In the genomic region with DNA sequence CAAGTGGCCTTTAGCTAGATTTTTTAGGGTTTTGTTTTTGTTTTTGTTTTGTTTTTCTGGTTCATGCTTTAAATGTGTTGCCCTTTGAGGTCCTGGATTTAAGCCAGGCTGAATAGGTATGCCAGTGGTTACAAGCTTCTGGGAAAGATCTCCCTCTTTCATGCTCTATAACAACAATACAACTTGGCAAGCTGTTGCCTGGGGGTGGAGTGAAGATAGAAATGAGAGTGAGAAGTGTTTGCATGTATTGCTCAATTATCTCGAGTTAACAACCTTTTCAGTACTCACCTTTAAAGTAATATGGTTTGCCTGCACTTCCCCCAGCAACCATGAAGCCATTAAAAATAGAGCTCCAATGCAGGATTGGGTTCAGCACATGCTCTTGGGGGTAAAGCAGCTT, we compare ENCODE assay signal across 22 cellular contexts. TPM values are rescaled to one million over a fixed set of nuclear protein-coding genes. Genes with fewer than 3 reads are reported as not detected.
DNase-seq lines count a peak whose midpoint lies in the region; ATAC-seq and TF ChIP-seq lines count a peak whose summit lies in the region.
"Had no signal": no experiment of that assay in that cellular context is flagged by ENCODE, and none has a peak within 500 bp of the region (broad histone marks: within the 10 kb centered on the region; RNA-seq: fewer than 3 reads in every experiment).

No MANE protein-coding gene starts in this region.

- DNase-seq in NCI-H748 (lab: John Stamatoyannopoulos, UW; ENCODE audit: unreplicated experiment): peak; percentile 37
- DNase-seq in NCI-H748 treated with DMSO at 0.1 percent for 48 hours (lab: John Stamatoyannopoulos, UW): no peak
- peak; percentile 56 for DNase-seq in NCI-H345 (lab: John Stamatoyannopoulos, UW)
- peak; percentile 24 for DNase-seq in epithelial cell of esophagus (ENCODE audit: low read depth)
- no peak for DNase-seq in upper lobe of right lung
- DNase-seq in hepatocyte (ENCODE audit: low spot score): no peak
- no peak for DNase-seq in MV-4-11 (lab: John Stamatoyannopoulos, UW)
- DNase-seq: GM23248, KG1, NCI-H146, NCI-H2171, NCI-H524, T-helper 1 cell had no signal

- H3K4me2 ChIP-seq in hepatocyte: no peak overlapping the region
- H3K4me2 ChIP-seq: BLaER1 treated with 17β-estradiol and CSF1 and Interleukin-3, amounts not matched to agents 10 nM and 100 nM had no signal

- no peaks in the 10 kb centered on the region for H3K79me2 ChIP-seq in hepatocyte

- no peaks in the 10 kb centered on the region for H3K4me1 ChIP-seq in upper lobe of right lung
- H3K4me1 ChIP-seq in hepatocyte (ENCODE audit: insufficient read depth): no peaks in the 10 kb centered on the region
- H3K4me1 ChIP-seq: BLaER1 treated with 17β-estradiol and CSF1 and Interleukin-3, amounts not matched to agents 10 nM and 100 nM had no signal

- 52% methylated on average over 1 of the region's 1 CpG for WGBS in hepatocyte (ENCODE audit: low lambda C conversion rate, missing lambda C conversion rate)

- no peaks in the 10 kb centered on the region for H3K9me3 ChIP-seq in upper lobe of right lung
- no peaks in the 10 kb centered on the region for H3K9me3 ChIP-seq in hepatocyte (ENCODE audit: low read depth)

- intact Hi-C loops in upper lobe of right lung (cut with DNase I): no loop called here

- TF ChIP-seq CTCF in epithelial cell of esophagus (IDR thresholded peaks at IDR 0.05; ENCODE audit: insufficient read depth, low read depth, low read length, missing control alignments) (no peak), upper lobe of right lung (IDR thresholded peaks at IDR 0.05) (no peak), hepatocyte (IDR thresholded peaks at IDR 0.05; ENCODE audit: poor library complexity) (no peak)

- H3K27me3 ChIP-seq in upper lobe of right lung (no peaks in the 10 kb centered on the region), hepatocyte (no peaks in the 10 kb centered on the region)
- H3K27me3 ChIP-seq: BLaER1 treated with 17β-estradiol and CSF1 and Interleukin-3, amounts not matched to agents 10 nM and 100 nM had no signal

- H3K36me3 ChIP-seq in upper lobe of right lung (no peaks in the 10 kb centered on the region), hepatocyte (replicated peaks; ENCODE audit: insufficient read depth, low read depth) (no peaks in the 10 kb centered on the region)
- H3K36me3 ChIP-seq: BLaER1 treated with 17β-estradiol and CSF1 and Interleukin-3, amounts not matched to agents 10 nM and 100 nM had no signal

- H4K20me1 ChIP-seq in hepatocyte (ENCODE audit: insufficient read depth, poor library complexity, severe bottlenecking): no peaks in the 10 kb centered on the region
- H4K20me1 ChIP-seq: BLaER1 treated with 17β-estradiol and CSF1 and Interleukin-3, amounts not matched to agents 10 nM and 100 nM had no signal

- H3K9me2 ChIP-seq in hepatocyte (replicated peaks; ENCODE audit: insufficient read depth): no peaks in the 10 kb centered on the region

- no peak overlapping the region for H2AFZ ChIP-seq in hepatocyte
- H2AFZ ChIP-seq: GM23248 had no signal

- ATAC-seq in upper lobe of right lung: peak; percentile 27
- no peak for ATAC-seq in HG02884 (IDR thresholded peaks at IDR 0.05; ENCODE audit: unreplicated experiment)
- ATAC-seq: GM12878, HCT116, Panc1, Right ventricle myocardium inferior had no signal

- no peak overlapping the region for H3K4me3 ChIP-seq in epithelial cell of esophagus (ENCODE audit: low read length)
- no peak overlapping the region for H3K4me3 ChIP-seq in upper lobe of right lung
- no peak overlapping the region for H3K4me3 ChIP-seq in hepatocyte
- H3K4me3 ChIP-seq: BLaER1 treated with 17β-estradiol and CSF1 and Interleukin-3, amounts not matched to agents 10 nM and 100 nM; GM12878; GM23248; SK-N-MC had no signal

- H3K27ac ChIP-seq in upper lobe of right lung: no peak overlapping the region
- H3K27ac ChIP-seq in hepatocyte: no peak overlapping the region
- H3K27ac ChIP-seq: BLaER1 treated with 17β-estradiol and CSF1 and Interleukin-3, amounts not matched to agents 10 nM and 100 nM; GM23248; SK-N-MC had no signal

RNA-seq across cellular contexts. Expression of a gene that starts 19.2 kb away (rescaled TPM):
- total RNA-seq in upper lobe of right lung (not detected), hepatocyte (0.72 and 2.7 TPM in 2 replicates)
- polyA plus RNA-seq in hepatocyte: 1.0 and 1.7 TPM in 2 replicates
- total RNA-seq: A172, GM12878, GM23248, M059J, Right ventricle myocardium inferior had no signal
- polyA plus RNA-seq: GM23248 had no signal

Comparison
In these comparisons a context has a peak if more than half of its experiments do, and no peak if none do; other contexts are left out.
1. DNase-seq: peak in NCI-H748 (single experiment), NCI-H345 (single experiment) and epithelial cell of esophagus (single experiment); none in NCI-H748 treated with DMSO at 0.1 percent for 48 hours (single experiment), upper lobe of right lung (single experiment), hepatocyte (single experiment) and MV-4-11 (single experiment).